9 cellular contexts compared by ENCODE assay signal in genomic region chr2:213021971-213022899, GRCh38.
DNase-seq lines count a peak whose midpoint lies in the region; ATAC-seq and TF ChIP-seq lines count a peak whose summit lies in the region.
"Had no signal": no experiment of that assay in that cellular context is flagged by ENCODE, and none has a peak within 500 bp of the region (broad histone marks: within the 10 kb centered on the region; RNA-seq: fewer than 3 reads in every experiment).

No MANE protein-coding gene starts in this region.

- H3K4me3 Mint-ChIP-seq in GM23338 = no peak overlapping the region

- in situ Hi-C loops in GM13976 (cut with MboI; ENCODE audit: low sequenced_read_pairs, unreplicated experiment) = loop anchor here (5.0 kb wide), 2 partner anchors 130 to 210 kb away; partner anchors contain the start of gene IKZF2

- H4K20me1 ChIP-seq in GM23338 (replicated peaks; ENCODE audit: insufficient read depth) = no peaks in the 10 kb centered on the region

- DNase-seq in GM13976 (ENCODE audit: low spot score) = peak; percentile 28
- DNase-seq in foreskin fibroblast = peak; percentile 33 to 52
- no peak for DNase-seq in GM23338 (ENCODE audit: low spot score)
- DNase-seq in SJCRH30 = no peak
- no peak for DNase-seq in C1 segment of cervical spinal cord (lab: John Stamatoyannopoulos, UW)
- DNase-seq in activated CD8-positive, alpha-beta memory T cell treated with anti-CD3 and anti-CD28 coated beads, Interleukin-2, amount 50 U/mL, for 4 hours = no peak

- H3K36me3 ChIP-seq in GM23338 (ENCODE audit: insufficient read depth) (no peaks in the 10 kb centered on the region), SJCRH30 (no peaks in the 10 kb centered on the region)

- H3K4me3 ChIP-seq in foreskin fibroblast (ENCODE audit: low read depth in 1 of 2, low read length in 2 of 2) (no peak overlapping the region), GM23338 (no peak overlapping the region), SJCRH30 (no peak overlapping the region)
- H3K4me3 ChIP-seq: K562 had no signal

- ATAC-seq in GM21447 (IDR thresholded peaks at IDR 0.05; ENCODE audit: unreplicated experiment) (peak; percentile 77), HG03565 (IDR thresholded peaks at IDR 0.05; ENCODE audit: unreplicated experiment) (peak; percentile 74), GM23338 (no peak)
- ATAC-seq: K562 had no signal

- H3K4me1 Mint-ChIP-seq in GM23338 = no peaks in the 10 kb centered on the region

- no peaks in the 10 kb centered on the region for H3K9me3 Mint-ChIP-seq in GM23338

- H3K9me3 ChIP-seq in SJCRH30 (replicated peaks) = no peaks in the 10 kb centered on the region

- no peaks in the 10 kb centered on the region for H3K9me2 ChIP-seq in GM23338 (ENCODE audit: insufficient read depth)

- H2AFZ ChIP-seq in GM23338 = no peak overlapping the region

- no peak overlapping the region for H3K4me2 ChIP-seq in GM23338

- no peaks in the 10 kb centered on the region for H3F3A ChIP-seq in GM23338 (replicated peaks; ENCODE audit: low read depth)

- H3K36me3 Mint-ChIP-seq in GM23338 (ENCODE audit: low read depth) = no peaks in the 10 kb centered on the region

- H3K79me2 ChIP-seq in GM23338 (replicated peaks; ENCODE audit: insufficient read depth) = no peaks in the 10 kb centered on the region

- H3K27ac Mint-ChIP-seq in GM23338 = no peak overlapping the region

- no peaks in the 10 kb centered on the region for H3K4me1 ChIP-seq in GM23338 (ENCODE audit: insufficient read depth)
- no peaks in the 10 kb centered on the region for H3K4me1 ChIP-seq in SJCRH30

- no peaks in the 10 kb centered on the region for H3K27me3 Mint-ChIP-seq in GM23338 (ENCODE audit: insufficient read depth, low read depth, poor library complexity)

- no peak overlapping the region for H3K27ac ChIP-seq in GM23338 (ENCODE audit: low read depth)
- H3K27ac ChIP-seq in SJCRH30 = no peak overlapping the region

- TF ChIP-seq CTCF in GM13976 (IDR thresholded peaks at IDR 0.05; ENCODE audit: borderline replicate concordance, control extremely low read depth, extremely low read depth, insufficient read depth, missing control alignments) = no peak
- no peak for TF ChIP-seq CTCF in foreskin fibroblast (IDR thresholded peaks at IDR 0.05; ENCODE audit: low read depth, low read length)
- no peak for TF ChIP-seq CTCF in GM23338 (conservative IDR thresholded peaks at IDR 0.05; ENCODE audit: low read depth in 2 of 2)

- H3K27me3 ChIP-seq in GM23338 (ENCODE audit: insufficient read depth) (no peaks in the 10 kb centered on the region), SJCRH30 (no peaks in the 10 kb centered on the region)

TF ChIP-seq in GM23338, 12 proteins besides CTCF, POLR2A, EP300 and RAD21:
- TF ChIP-seq ZNF114 (CRISPR knock-in tag; IDR thresholded peaks at IDR 0.05) (no peak), ZNF462 (CRISPR knock-in tag; IDR thresholded peaks at IDR 0.05) (no peak), POLR2AphosphoS5 (IDR thresholded peaks at IDR 0.05; ENCODE audit: low read depth) (no peak), JUNB (IDR thresholded peaks at IDR 0.05; ENCODE audit: unreplicated experiment) (no peak), EZH2 (IDR thresholded peaks at IDR 0.05; ENCODE audit: low read depth, unreplicated experiment) (no peak), CREB1 (CRISPR knock-in tag; IDR thresholded peaks at IDR 0.05; ENCODE audit: low read depth) (no peak), NANOG (IDR thresholded peaks at IDR 0.05; ENCODE audit: borderline replicate concordance) (no peak), ZNF331 (CRISPR knock-in tag; IDR thresholded peaks at IDR 0.05; ENCODE audit: low read depth) (no peak)

Comparison
In these comparisons a context has a peak if more than half of its experiments do, and no peak if none do; other contexts are left out.
1. DNase-seq: peak in GM13976 (single experiment) and foreskin fibroblast (2 of 2); none in GM23338 (single experiment), SJCRH30 (0 of 2), C1 segment of cervical spinal cord (0 of 14) and activated CD8-positive, alpha-beta memory T cell treated with anti-CD3 and anti-CD28 coated beads, Interleukin-2, amount 50 U/mL, for 4 hours (single experiment).